In the genomic region with DNA sequence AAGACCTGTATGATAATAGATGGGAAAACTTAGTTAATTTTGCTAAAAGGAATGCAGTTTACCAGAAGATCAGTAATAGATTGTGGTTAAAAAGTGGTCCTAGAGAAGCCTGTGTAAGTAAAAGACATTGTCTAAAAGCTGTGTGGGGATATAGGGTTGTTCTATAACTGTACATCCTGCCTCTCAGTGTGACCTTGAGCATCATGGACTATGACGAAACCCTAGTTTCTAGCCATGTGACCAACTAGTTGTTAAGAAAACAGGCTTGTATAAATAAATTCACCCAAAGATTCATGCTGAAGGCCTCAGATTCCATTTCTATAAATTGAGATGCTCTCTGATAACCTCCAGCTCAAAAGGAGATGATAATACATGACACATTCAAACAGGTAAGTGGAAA, we compare ENCODE assay signal across 17 cellular contexts.
A peak's percentile ranks its signal among the peaks of the same experiment; 100 is the strongest.
DNase-seq lines count a peak whose midpoint lies in the region; ATAC-seq and TF ChIP-seq lines count a peak whose summit lies in the region.
"Had no signal": no experiment of that assay in that cellular context is flagged by ENCODE, and none has a peak within 500 bp of the region (broad histone marks: within the 10 kb centered on the region; RNA-seq: fewer than 3 reads in every experiment).

No MANE protein-coding gene starts in this region.

- POLR2A ChIA-PET in activated CD4-positive, alpha-beta memory T cell treated with anti-CD3 and anti-CD28 coated beads, Interleukin-2, amount 10 ng/mL, durations not matched to agents 7 days and 5 days (lab: Charles Lee), result no interaction called here

- no peaks in the 10 kb centered on the region for H3K9me3 ChIP-seq in suprapubic skin

- TF ChIP-seq EP300 in suprapubic skin (IDR thresholded peaks at IDR 0.05), result no peak

- TF ChIP-seq POLR2A in suprapubic skin (IDR thresholded peaks at IDR 0.05), result no peak

- H3K9me3 Mint-ChIP-seq in activated CD4-positive, alpha-beta memory T cell treated with anti-CD3 and anti-CD28 coated beads, Interleukin-2, amount 10 ng/mL, durations not matched to agents 7 days and 5 days, result peaks cover 7% of the 10 kb centered on the region
- H3K9me3 Mint-ChIP-seq: endodermal cell had no signal

- H3K4me3 Mint-ChIP-seq in activated CD4-positive, alpha-beta memory T cell treated with anti-CD3 and anti-CD28 coated beads, Interleukin-2, amount 10 ng/mL, durations not matched to agents 7 days and 5 days, result no peak overlapping the region
- H3K4me3 Mint-ChIP-seq: CD14-positive monocyte, endodermal cell had no signal

- no peaks in the 10 kb centered on the region for H3K27me3 Mint-ChIP-seq in activated CD4-positive, alpha-beta memory T cell treated with anti-CD3 and anti-CD28 coated beads, Interleukin-2, amount 10 ng/mL, durations not matched to agents 7 days and 5 days

- no peaks in the 10 kb centered on the region for H3K4me1 ChIP-seq in suprapubic skin
- H3K4me1 ChIP-seq: parathyroid adenoma had no signal

- 83% methylated on average over 1 of the region's 1 CpG for WGBS in suprapubic skin

- no peaks in the 10 kb centered on the region for H3K36me3 Mint-ChIP-seq in activated CD4-positive, alpha-beta memory T cell treated with anti-CD3 and anti-CD28 coated beads, Interleukin-2, amount 10 ng/mL, durations not matched to agents 7 days and 5 days (ENCODE audit: low read depth)
- H3K36me3 Mint-ChIP-seq: CD14-positive monocyte had no signal

- no peaks in the 10 kb centered on the region for H3K4me1 Mint-ChIP-seq in activated CD4-positive, alpha-beta memory T cell treated with anti-CD3 and anti-CD28 coated beads, Interleukin-2, amount 10 ng/mL, durations not matched to agents 7 days and 5 days
- H3K4me1 Mint-ChIP-seq: CD14-positive monocyte, endodermal cell had no signal

- peak; percentile 32 for DNase-seq in skeletal muscle cell (ENCODE audit: low read depth)
- DNase-seq in activated CD4-positive, alpha-beta memory T cell treated with anti-CD3 and anti-CD28 coated beads, Interleukin-2, amount 10 ng/mL, durations not matched to agents 7 days and 5 days, result no peak
- no peak for DNase-seq in suprapubic skin (ENCODE audit: low spot score in 2 of 2)
- no peak for DNase-seq in DMS53 (lab: John Stamatoyannopoulos, UW)
- no peak for DNase-seq in NCI-H2171 treated with DMSO at 0.1 percent for 48 hours (lab: John Stamatoyannopoulos, UW)
- DNase-seq: activated naive CD4-positive, alpha-beta T cell treated with Interleukin-2 at 50 U/mL for 16 hours; endodermal cell; kidney; NCI-H146; NCI-H526; T-helper 9 cell had no signal

- no peak for TF ChIP-seq CTCF in suprapubic skin (IDR thresholded peaks at IDR 0.05)

- no peak overlapping the region for H3K27ac ChIP-seq in suprapubic skin
- H3K27ac ChIP-seq: KMS-11, parathyroid adenoma had no signal

- H3K4me3 ChIP-seq in skeletal muscle cell (ENCODE audit: low read depth, low read length) (no peak overlapping the region), suprapubic skin (no peak overlapping the region)

- no peaks in the 10 kb centered on the region for H3K36me3 ChIP-seq in suprapubic skin

- CTCF ChIA-PET in activated CD4-positive, alpha-beta memory T cell treated with anti-CD3 and anti-CD28 coated beads, Interleukin-2, amount 10 ng/mL, durations not matched to agents 7 days and 5 days (lab: Charles Lee), result no interaction called here

- H3K27ac Mint-ChIP-seq in activated CD4-positive, alpha-beta memory T cell treated with anti-CD3 and anti-CD28 coated beads, Interleukin-2, amount 10 ng/mL, durations not matched to agents 7 days and 5 days, result no peak overlapping the region
- H3K27ac Mint-ChIP-seq: CD14-positive monocyte, endodermal cell had no signal

- no peaks in the 10 kb centered on the region for H3K27me3 ChIP-seq in suprapubic skin

- ATAC-seq in GM19438 (IDR thresholded peaks at IDR 0.05; ENCODE audit: low read depth, unreplicated experiment) (peak; percentile 72), HG02798 (IDR thresholded peaks at IDR 0.05; ENCODE audit: poor library complexity, unreplicated experiment) (peak; percentile 82), HG03558 (IDR thresholded peaks at IDR 0.05; ENCODE audit: extremely low read depth, unreplicated experiment) (peak; percentile 59)
